Comparison of ENCODE assay signal across 8 cellular contexts in genomic region chr16:31487720-31488629, GRCh38. TPM values are rescaled to one million over a fixed set of nuclear protein-coding genes. Genes with fewer than 3 reads are reported as not detected.
A peak's percentile ranks its signal among the peaks of the same experiment; 100 is the strongest.
DNase-seq lines count a peak whose midpoint lies in the region; ATAC-seq, FAIRE-seq and TF ChIP-seq lines count a peak whose summit lies in the region.

No MANE protein-coding gene starts in this region.

- H3K9me3 ChIP-seq in keratinocyte (ENCODE audit: control insufficient read depth, low read depth, low read length): no peaks in the 10 kb centered on the region

- ATAC-seq in GM21423 (IDR thresholded peaks at IDR 0.05; ENCODE audit: unreplicated experiment): peak; percentile 77

- peaks cover 17% of the 10 kb centered on the region for H3K4me1 Mint-ChIP-seq in brain

- H3K79me2 ChIP-seq in keratinocyte (ENCODE audit: control insufficient read depth, insufficient read depth, low read length): no peaks in the 10 kb centered on the region

- FAIRE-seq in keratinocyte (lab: Jason Lieb, UNC) (peak; percentile 76), urothelium cell line (lab: Jason Lieb, UNC) (no peak)

- H3K27me3 ChIP-seq in keratinocyte (ENCODE audit: control insufficient read depth, extremely low read depth, insufficient read depth, low read length): peaks cover 16% of the 10 kb centered on the region

- no peaks in the 10 kb centered on the region for H3K9me3 Mint-ChIP-seq in brain

- no peak overlapping the region for H3K9ac ChIP-seq in keratinocyte (ENCODE audit: control insufficient read depth, extremely low read depth, insufficient read depth, low read length)

- H3K4me3 Mint-ChIP-seq in brain: peak overlapping the region; percentile 85 to 88 (median 87)

- TF ChIP-seq CTCF in brain (conservative IDR thresholded peaks at IDR 0.05): no peak
- no peak for TF ChIP-seq CTCF in keratinocyte (optimal IDR thresholded peaks at IDR 0.05 in 1 of 3, IDR thresholded peaks at IDR 0.05 in 1 of 3, conservative IDR thresholded peaks at IDR 0.05 in 1 of 3; ENCODE audit: extremely low read depth in 1 of 3, insufficient read depth in 2 of 3, low read length in 3 of 3)

- peak; percentile 38 for DNase-seq in DMS153 treated with DMSO at 0.1 percent for 48 hours (lab: John Stamatoyannopoulos, UW; ENCODE audit: unreplicated experiment)
- peak; percentile 59 for DNase-seq in Jurkat, Clone E6-1 (ENCODE audit: low read depth, low spot score)
- peak; percentile 78 for DNase-seq in T-helper 22 cell (ENCODE audit: low read depth)
- no peak for DNase-seq in keratinocyte (ENCODE audit: low read depth, low spot score)
- DNase-seq in stimulated activated CD4-positive, alpha-beta T cell treated with anti-CD3 and anti-CD28 coated beads, Interleukin-2, amount 100 ng/mL, for 24 hours: peak; percentile 68 to 69
- no peak for DNase-seq in urothelium cell line (ENCODE audit: low spot score)

- H3K27me3 Mint-ChIP-seq in brain: peaks cover 42% of the 10 kb centered on the region

- dilution Hi-C loops in keratinocyte (cut with MboI; ENCODE audit: extremely low pct_ligation_motif_present, low sequenced_read_pairs): no loop called here

- peak overlapping the region in 3 of 5 experiments; percentile 40 to 57 (median 49) for H3K27ac Mint-ChIP-seq in brain

- peaks cover 17% of the 10 kb centered on the region for H3K36me3 Mint-ChIP-seq in brain

- H4K20me1 ChIP-seq in keratinocyte (ENCODE audit: control insufficient read depth, extremely low read depth, insufficient read depth, low read length): no peaks in the 10 kb centered on the region

- H3K36me3 ChIP-seq in keratinocyte (ENCODE audit: control insufficient read depth in 2 of 2, extremely low read depth in 1 of 2, insufficient read depth in 2 of 2, low read length in 2 of 2): peaks cover 0 to 4% of the 10 kb centered on the region in 2 experiments

- no peak overlapping the region for H3K27ac ChIP-seq in keratinocyte (ENCODE audit: control insufficient read depth, insufficient read depth, low read length)

- no peaks in the 10 kb centered on the region for H3K9me1 ChIP-seq in keratinocyte (ENCODE audit: control insufficient read depth, extremely low read depth, insufficient read depth, low read length)

- peaks cover 14% of the 10 kb centered on the region for H3K4me1 ChIP-seq in keratinocyte (ENCODE audit: control insufficient read depth, extremely low read depth, insufficient read depth, low read length)

- H2AFZ ChIP-seq in keratinocyte (ENCODE audit: control insufficient read depth, low read length): peak overlapping the region; percentile 91

- peak overlapping the region; percentile 48 for H3K4me3 ChIP-seq in Jurkat, Clone E6-1 (ENCODE audit: low read length)
- peak overlapping the region; percentile 49 to 74 (median 72) for H3K4me3 ChIP-seq in keratinocyte (ENCODE audit: control insufficient read depth in 2 of 3, extremely low read depth in 1 of 3, insufficient read depth in 2 of 3, low read depth in 1 of 3, low read length in 3 of 3)

- peak overlapping the region; percentile 91 for H3K4me2 ChIP-seq in keratinocyte (ENCODE audit: control insufficient read depth, extremely low read depth, insufficient read depth, low read depth, low read length)

RNA-seq across cellular contexts. Expression of gene SLC5A2, which starts 5.1 kb away (rescaled TPM):
- 40.0 TPM for polyA plus RNA-seq in Jurkat, Clone E6-1 (2012; ENCODE audit: insufficient read depth, insufficient read length)
- polyA plus RNA-seq in brain (ENCODE audit: insufficient read depth, low read depth, low replicate concordance) (3.7 TPM), keratinocyte (0.03 TPM in 2 of 3 replicates, not detected in the other)
- not detected for polyA plus RNA-seq in keratinocyte (2011; ENCODE audit: low read depth)
- polyA plus RNA-seq in keratinocyte (2011; cell fraction: cytosol; rRNA removed): not detected in 2 replicates
- 0.04 TPM in 1 of 2 replicates, not detected in the other for polyA plus RNA-seq in keratinocyte (2011; cell fraction: nucleus; rRNA removed)
- polyA plus RNA-seq in keratinocyte (2012; ENCODE audit: low replicate concordance): 0.89 TPM in 1 of 2 replicates, not detected in the other
- polyA minus RNA-seq in keratinocyte: not detected in 3 replicates
- polyA minus RNA-seq in keratinocyte (2011; cell fraction: cytosol; rRNA and poly(A)+ RNA removed): not detected
- polyA minus RNA-seq in keratinocyte (2011; cell fraction: nucleus; rRNA and poly(A)+ RNA removed): not detected in 2 replicates

RNA-seq across cellular contexts. Expression of gene TGFB1I1, which starts 16.0 kb away (rescaled TPM):
- polyA plus RNA-seq in Jurkat, Clone E6-1 (2012; ENCODE audit: insufficient read depth, insufficient read length): not detected
- polyA plus RNA-seq in brain (ENCODE audit: insufficient read depth, low read depth, low replicate concordance) (15.8 TPM), keratinocyte (3.7 to 14.0 TPM (median 5.5 TPM) in 3 replicates)
- polyA plus RNA-seq in keratinocyte (2011; ENCODE audit: low read depth): 1.1 TPM
- polyA plus RNA-seq in keratinocyte (2011; cell fraction: cytosol; rRNA removed): 9.0 and 12.1 TPM in 2 replicates
- 11.4 and 14.5 TPM in 2 replicates for polyA plus RNA-seq in keratinocyte (2011; cell fraction: nucleus; rRNA removed)
- 4.3 and 20.4 TPM in 2 replicates for polyA plus RNA-seq in keratinocyte (2012; ENCODE audit: low replicate concordance)
- polyA minus RNA-seq in keratinocyte: 4.4 to 17.5 TPM (median 5.2 TPM) in 3 replicates
- 17.8 TPM for polyA minus RNA-seq in keratinocyte (2011; cell fraction: cytosol; rRNA and poly(A)+ RNA removed)
- polyA minus RNA-seq in keratinocyte (2011; cell fraction: nucleus; rRNA and poly(A)+ RNA removed): 2.8 and 5.0 TPM in 2 replicates

RNA-seq across cellular contexts. Expression of gene RUSF1, which starts 20.2 kb away (rescaled TPM):
- polyA plus RNA-seq in Jurkat, Clone E6-1 (2012; ENCODE audit: insufficient read depth, insufficient read length): 106 TPM
- polyA plus RNA-seq in brain (ENCODE audit: insufficient read depth, low read depth, low replicate concordance) (103 TPM), keratinocyte (12.2 to 23.3 TPM (median 17.4 TPM) in 3 replicates)
- 28.3 TPM for polyA plus RNA-seq in keratinocyte (2011; ENCODE audit: low read depth)
- 5.1 and 9.5 TPM in 2 replicates for polyA plus RNA-seq in keratinocyte (2011; cell fraction: cytosol; rRNA removed)
- polyA plus RNA-seq in keratinocyte (2011; cell fraction: nucleus; rRNA removed): 55.9 and 68.3 TPM in 2 replicates
- 24.1 and 26.1 TPM in 2 replicates for polyA plus RNA-seq in keratinocyte (2012; ENCODE audit: low replicate concordance)
- polyA minus RNA-seq in keratinocyte: 13.6 to 38.1 TPM (median 21.5 TPM) in 3 replicates
- 14.2 TPM for polyA minus RNA-seq in keratinocyte (2011; cell fraction: cytosol; rRNA and poly(A)+ RNA removed)
- polyA minus RNA-seq in keratinocyte (2011; cell fraction: nucleus; rRNA and poly(A)+ RNA removed): 26.1 and 27.0 TPM in 2 replicates

RNA-seq across cellular contexts. Expression of gene ARMC5, which starts 28.7 kb away (rescaled TPM):
- polyA plus RNA-seq in Jurkat, Clone E6-1 (2012; ENCODE audit: insufficient read depth, insufficient read length): 8.5 TPM
- polyA plus RNA-seq in brain (ENCODE audit: insufficient read depth, low read depth, low replicate concordance): 19.2 TPM
- polyA plus RNA-seq in keratinocyte: 3.0 to 4.4 TPM (median 3.8 TPM) in 3 replicates
- 6.1 TPM for polyA plus RNA-seq in keratinocyte (2011; ENCODE audit: low read depth)
- 1.2 and 3.6 TPM in 2 replicates for polyA plus RNA-seq in keratinocyte (2011; cell fraction: cytosol; rRNA removed)
- polyA plus RNA-seq in keratinocyte (2011; cell fraction: nucleus; rRNA removed): 8.9 and 12.5 TPM in 2 replicates
- 6.2 and 7.6 TPM in 2 replicates for polyA plus RNA-seq in keratinocyte (2012; ENCODE audit: low replicate concordance)
- 1.9 to 10.4 TPM (median 3.2 TPM) in 3 replicates for polyA minus RNA-seq in keratinocyte
- polyA minus RNA-seq in keratinocyte (2011; cell fraction: cytosol; rRNA and poly(A)+ RNA removed): 9.0 TPM
- polyA minus RNA-seq in keratinocyte (2011; cell fraction: nucleus; rRNA and poly(A)+ RNA removed): 6.1 and 9.2 TPM in 2 replicates

RNA-seq across cellular contexts. Expression of gene AHSP, which starts 39.7 kb away (rescaled TPM):
- 1.7 TPM for polyA plus RNA-seq in Jurkat, Clone E6-1 (2012; ENCODE audit: insufficient read depth, insufficient read length)
- not detected for polyA plus RNA-seq in brain (ENCODE audit: insufficient read depth, low read depth, low replicate concordance)
- not detected in 3 replicates for polyA plus RNA-seq in keratinocyte
- 2.7 TPM for polyA plus RNA-seq in keratinocyte (2011; ENCODE audit: low read depth)
- 0.21 TPM in 1 of 2 replicates, not detected in the other for polyA plus RNA-seq in keratinocyte (2011; cell fraction: cytosol; rRNA removed)
- polyA plus RNA-seq in keratinocyte (2011; cell fraction: nucleus; rRNA removed): not detected in 2 replicates
- polyA plus RNA-seq in keratinocyte (2012; ENCODE audit: low replicate concordance): not detected in 2 replicates
- not detected in 3 replicates for polyA minus RNA-seq in keratinocyte
- not detected for polyA minus RNA-seq in keratinocyte (2011; cell fraction: cytosol; rRNA and poly(A)+ RNA removed)
- polyA minus RNA-seq in keratinocyte (2011; cell fraction: nucleus; rRNA and poly(A)+ RNA removed): not detected in 2 replicates

Comparison
In these comparisons a context has a peak if more than half of its experiments do, and no peak if none do; other contexts are left out.
1. DNase-seq: peak in DMS153 treated with DMSO at 0.1 percent for 48 hours (single experiment), Jurkat, Clone E6-1 (single experiment), T-helper 22 cell (single experiment) and stimulated activated CD4-positive, alpha-beta T cell treated with anti-CD3 and anti-CD28 coated beads, Interleukin-2, amount 100 ng/mL, for 24 hours (2 of 2); none in keratinocyte (single experiment) and urothelium cell line (single experiment).